In genomic region chr6:93266418-93266817, GRCh38 we compare ENCODE assay signal across 18 cellular contexts.
DNase-seq lines count a peak whose midpoint lies in the region; ATAC-seq and TF ChIP-seq lines count a peak whose summit lies in the region.
"Had no signal": no experiment of that assay in that cellular context is flagged by ENCODE, and none has a peak within 500 bp of the region (broad histone marks: within the 10 kb centered on the region; RNA-seq: fewer than 3 reads in every experiment).

No MANE protein-coding gene starts in this region.

- no peak overlapping the region for H3K9ac ChIP-seq in trophoblast cell (ENCODE audit: low read length)
- H3K9ac ChIP-seq: BLaER1 treated with 17β-estradiol and CSF1 and Interleukin-3, amounts not matched to agents 10 nM and 100 nM had no signal

- DNase-seq in mesothelial cell of epicardium (ENCODE audit: low spot score in 2 of 2, unreplicated experiment in 2 of 2) (no peak), trophoblast cell (no peak), DMS 273 treated with DMSO at 0.1 percent for 48 hours (lab: John Stamatoyannopoulos, UW) (no peak), DMS153 (lab: John Stamatoyannopoulos, UW) (no peak)
- DNase-seq: AML-193; Caco-2; Calu3; CD4-positive, alpha-beta T cell; CD8-positive, alpha-beta T cell; DMS79 treated with DMSO at 0.1 percent for 48 hours; GF-D8 had no signal

- H3K4me3 Mint-ChIP-seq in mesothelial cell of epicardium = no peak overlapping the region
- H3K4me3 Mint-ChIP-seq: B cell; CD4-positive, alpha-beta T cell; CD8-positive, alpha-beta T cell had no signal

- no peak overlapping the region for H2AFZ ChIP-seq in trophoblast cell (ENCODE audit: insufficient read depth, low read length, poor library complexity)

- POLR2A ChIA-PET in HEK293 (lab: Yijun Ruan, JAX) = no interaction called here

- H3K4me3 ChIP-seq in HEK293 (ENCODE audit: low read depth, low read length) (no peak overlapping the region), trophoblast cell (ENCODE audit: low read depth, low read length) (no peak overlapping the region)
- H3K4me3 ChIP-seq: A549; BLaER1 treated with 17β-estradiol and CSF1 and Interleukin-3, amounts not matched to agents 10 nM and 100 nM had no signal

- H3K14ac ChIP-seq in trophoblast cell (ENCODE audit: low read length) = no peak overlapping the region

- H3K27ac ChIP-seq in HEK293 (ENCODE audit: extremely low read depth, low read depth, low read length) (no peak overlapping the region), trophoblast cell (ENCODE audit: low read depth, low read length) (no peak overlapping the region)
- H3K27ac ChIP-seq: 22Rv1; A549; BLaER1 treated with 17β-estradiol and CSF1 and Interleukin-3, amounts not matched to agents 10 nM and 100 nM; C4-2B had no signal

- no peaks in the 10 kb centered on the region for H3K79me1 ChIP-seq in trophoblast cell (ENCODE audit: low read length)

- no CpG with 5 or more reads among the region's 2 CpGs for WGBS in trophoblast cell (ENCODE audit: extremely low coverage, insufficient coverage, insufficient read length)

- H4K91ac ChIP-seq in trophoblast cell (ENCODE audit: low read depth, low read length) = no peak overlapping the region

- H3K4me1 Mint-ChIP-seq in mesothelial cell of epicardium = peaks cover 19% of the 10 kb centered on the region
- H3K4me1 Mint-ChIP-seq: B cell had no signal

- H3K36me3 Mint-ChIP-seq in mesothelial cell of epicardium = no peaks in the 10 kb centered on the region
- H3K36me3 Mint-ChIP-seq: CD8-positive, alpha-beta T cell had no signal

- peaks cover 0 to 5% of the 10 kb centered on the region in 2 experiments; a peak in 2 of 3 replicates for H3K36me3 ChIP-seq in HEK293 (ENCODE audit: control insufficient read depth in 2 of 2, insufficient read depth in 1 of 2, low read length in 2 of 2)
- no peaks in the 10 kb centered on the region for H3K36me3 ChIP-seq in trophoblast cell (ENCODE audit: control insufficient read depth in 1 of 2, insufficient read depth in 2 of 2, low read length in 2 of 2)
- H3K36me3 ChIP-seq: BLaER1 treated with 17β-estradiol and CSF1 and Interleukin-3, amounts not matched to agents 10 nM and 100 nM had no signal

- no peak overlapping the region for H4K12ac ChIP-seq in trophoblast cell (ENCODE audit: low read depth, low read length)

- H3K79me2 ChIP-seq in trophoblast cell (ENCODE audit: control insufficient read depth, insufficient read depth, low read length, poor library complexity) = no peaks in the 10 kb centered on the region

- H2BK120ac ChIP-seq in trophoblast cell (ENCODE audit: insufficient read depth, low read length, poor library complexity) = no peak overlapping the region

- H3K27ac Mint-ChIP-seq in mesothelial cell of epicardium = peak overlapping the region; percentile 34
- H3K27ac Mint-ChIP-seq: B cell; CD4-positive, alpha-beta T cell; CD8-positive, alpha-beta T cell had no signal

- no peaks in the 10 kb centered on the region for H3K27me3 Mint-ChIP-seq in mesothelial cell of epicardium (ENCODE audit: low read depth)
- H3K27me3 Mint-ChIP-seq: B cell; CD4-positive, alpha-beta T cell had no signal

- H3K4me2 ChIP-seq in trophoblast cell (ENCODE audit: low read length) = no peak overlapping the region
- H3K4me2 ChIP-seq: A549; BLaER1 treated with 17β-estradiol and CSF1 and Interleukin-3, amounts not matched to agents 10 nM and 100 nM had no signal

- no peak for TF ChIP-seq CTCF in HEK293 (tag by site-specific recombination; IDR thresholded peaks at IDR 0.05)
- no peak for TF ChIP-seq CTCF in mesothelial cell of epicardium (IDR thresholded peaks at IDR 0.05; ENCODE audit: unreplicated experiment)

- H4K8ac ChIP-seq in trophoblast cell (ENCODE audit: low read depth, low read length) = no peak overlapping the region

- peak overlapping the region; percentile 46 for H3K23ac ChIP-seq in trophoblast cell (ENCODE audit: low read length)

- no peaks in the 10 kb centered on the region for H3K9me3 Mint-ChIP-seq in mesothelial cell of epicardium
- H3K9me3 Mint-ChIP-seq: CD4-positive, alpha-beta T cell; CD8-positive, alpha-beta T cell had no signal

- CTCF ChIA-PET in HEK293 (lab: Yijun Ruan, JAX) = no interaction called here

- no peak for ATAC-seq in GM21529 (IDR thresholded peaks at IDR 0.05; ENCODE audit: unreplicated experiment)
- ATAC-seq: A549; CD8-positive, alpha-beta T cell had no signal

- no peak overlapping the region for H2BK12ac ChIP-seq in trophoblast cell (ENCODE audit: low read length)

- H2AK5ac ChIP-seq in trophoblast cell (ENCODE audit: low read length) = no peak overlapping the region

- H3K4ac ChIP-seq in trophoblast cell (ENCODE audit: low read depth, low read length) = no peak overlapping the region

- H3K9me3 ChIP-seq in HEK293 (ENCODE audit: control insufficient read depth, insufficient read depth, low read depth, low read length) (no peaks in the 10 kb centered on the region), trophoblast cell (ENCODE audit: insufficient read depth, low read depth, low read length) (no peaks in the 10 kb centered on the region)
- H3K9me3 ChIP-seq: A549; BLaER1 treated with 17β-estradiol and CSF1 and Interleukin-3, amounts not matched to agents 10 nM and 100 nM; Caco-2 had no signal

- no peak overlapping the region for H3K18ac ChIP-seq in trophoblast cell (ENCODE audit: low read length)

- no peaks in the 10 kb centered on the region for H3K27me3 ChIP-seq in trophoblast cell (ENCODE audit: insufficient read depth, low read length)
- H3K27me3 ChIP-seq: BLaER1 treated with 17β-estradiol and CSF1 and Interleukin-3, amounts not matched to agents 10 nM and 100 nM had no signal

- H2BK5ac ChIP-seq in trophoblast cell (ENCODE audit: low read depth, low read length, poor library complexity) = no peak overlapping the region

- H3K4me1 ChIP-seq in HEK293 (ENCODE audit: control insufficient read depth, insufficient read depth, low read length) (peaks cover 8% of the 10 kb centered on the region; the same call in 1 of the 2 replicates), trophoblast cell (ENCODE audit: control insufficient read depth in 1 of 2, insufficient read depth in 2 of 2, low read length in 2 of 2) (no peaks in the 10 kb centered on the region)
- H3K4me1 ChIP-seq: A549; BLaER1 treated with 17β-estradiol and CSF1 and Interleukin-3, amounts not matched to agents 10 nM and 100 nM; Caco-2 had no signal

TF ChIP-seq in HEK293, 187 proteins besides CTCF, POLR2A, EP300 and RAD21:
- no peak for TF ChIP-seq ZNF660 (tag by site-specific recombination; IDR thresholded peaks at IDR 0.05)
- TF ChIP-seq MYNN (tag by site-specific recombination; IDR thresholded peaks at IDR 0.05; ENCODE audit: borderline replicate concordance) = no peak
- peak; percentile 99 for TF ChIP-seq MZF1 (tag by site-specific recombination; IDR thresholded peaks at IDR 0.05; ENCODE audit: borderline replicate concordance)
- TF ChIP-seq GLI4 (tag by site-specific recombination; IDR thresholded peaks at IDR 0.05) = no peak
- TF ChIP-seq ZNF398 (tag by site-specific recombination; IDR thresholded peaks at IDR 0.05) = no peak
- no peak for TF ChIP-seq ZFP37 (tag by site-specific recombination; IDR thresholded peaks at IDR 0.05)
